Comparison of ENCODE assay signal across 10 cellular contexts in the genomic region with DNA sequence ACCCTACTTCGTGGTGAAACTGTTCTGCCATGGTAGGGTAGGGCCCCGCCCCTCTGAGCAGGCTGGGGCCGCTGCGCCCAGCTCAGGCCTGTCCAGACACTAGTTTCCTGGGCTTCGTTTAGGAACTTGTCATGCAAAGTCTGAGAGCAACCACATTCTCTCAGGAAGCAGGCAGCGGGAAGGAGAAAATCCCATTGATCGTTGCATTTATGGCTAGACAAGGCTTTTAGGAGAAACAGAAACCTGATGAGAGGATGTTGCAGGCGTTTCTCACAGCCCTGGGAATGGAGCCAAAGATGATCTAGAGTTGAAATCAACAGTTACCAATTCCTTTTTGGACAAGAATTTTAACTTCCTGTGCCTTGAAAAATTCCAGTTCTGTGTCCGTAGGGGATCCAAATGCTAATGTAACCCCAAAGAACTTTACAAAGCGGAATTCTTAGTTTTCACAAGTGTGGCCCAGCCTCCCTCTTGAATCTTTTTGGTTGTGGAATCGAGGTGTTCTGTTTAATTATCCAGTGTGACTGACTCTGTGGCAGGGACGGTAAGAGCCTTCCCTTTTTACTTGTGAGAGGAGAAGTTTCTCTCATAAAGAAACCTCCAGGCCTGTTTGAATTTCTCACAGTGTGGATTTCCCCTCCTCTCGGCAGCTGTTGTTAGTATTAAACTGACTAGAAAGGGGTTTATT. TPM values are rescaled to one million over a fixed set of nuclear protein-coding genes. Genes with fewer than 3 reads are reported as not detected.
A peak's percentile ranks its signal among the peaks of the same experiment; 100 is the strongest.
DNase-seq lines count a peak whose midpoint lies in the region; ATAC-seq and TF ChIP-seq lines count a peak whose summit lies in the region.
"Had no signal": no experiment of that assay in that cellular context is flagged by ENCODE, and none has a peak within 500 bp of the region (broad histone marks: within the 10 kb centered on the region; RNA-seq: fewer than 3 reads in every experiment).

No MANE protein-coding gene starts in this region.

- H3K36me3 Mint-ChIP-seq in endodermal cell (ENCODE audit: low read depth) (no peaks in the 10 kb centered on the region), neural progenitor cell (no peaks in the 10 kb centered on the region)
- no peaks in the 10 kb centered on the region for H3K36me3 Mint-ChIP-seq in CD8-positive, alpha-beta memory T cell

- H3K27ac ChIP-seq in endodermal cell (ENCODE audit: low read depth, low read length) (peak overlapping the region; percentile 61), neural progenitor cell (no peak overlapping the region)
- no peak overlapping the region for H3K27ac ChIP-seq in CD8-positive, alpha-beta memory T cell (ENCODE audit: low read depth, low read length)

- H3K79me2 ChIP-seq in neural progenitor cell (ENCODE audit: low read depth): no peaks in the 10 kb centered on the region

- ATAC-seq in HG03575 (IDR thresholded peaks at IDR 0.05; ENCODE audit: extremely low read depth, insufficient number of reproducible peaks, low FRiP score, unreplicated experiment): peak; percentile 46
- ATAC-seq: body of pancreas had no signal

- no peaks in the 10 kb centered on the region for H4K20me1 ChIP-seq in neural progenitor cell (ENCODE audit: low read depth)

- H3K9me3 Mint-ChIP-seq in endodermal cell: no peaks in the 10 kb centered on the region
- no peaks in the 10 kb centered on the region for H3K9me3 Mint-ChIP-seq in neural progenitor cell
- no peaks in the 10 kb centered on the region for H3K9me3 Mint-ChIP-seq in CD8-positive, alpha-beta memory T cell

- H3K27me3 Mint-ChIP-seq in endodermal cell (ENCODE audit: insufficient read depth): no peaks in the 10 kb centered on the region
- H3K27me3 Mint-ChIP-seq in neural progenitor cell (ENCODE audit: insufficient read depth, low read depth): peaks cover 2% of the 10 kb centered on the region
- peaks cover 1 to 4% of the 10 kb centered on the region in 2 donors for H3K27me3 Mint-ChIP-seq in CD8-positive, alpha-beta memory T cell

- POLR2A ChIA-PET in CD8-positive, alpha-beta memory T cell (lab: Charles Lee): no interaction called here

- H3K9ac ChIP-seq in endodermal cell (ENCODE audit: extremely low read depth, low read length, poor library complexity, severe bottlenecking) (no peak overlapping the region), neural progenitor cell (peak overlapping the region; percentile 2)

- no peaks in the 10 kb centered on the region for H3K27me3 ChIP-seq in endodermal cell (ENCODE audit: control insufficient read depth, insufficient read depth, low read length, poor library complexity, severe bottlenecking)
- no peaks in the 10 kb centered on the region for H3K27me3 ChIP-seq in neural progenitor cell
- H3K27me3 ChIP-seq in CD8-positive, alpha-beta memory T cell (ENCODE audit: insufficient read depth, low read length, poor library complexity, severe bottlenecking): no peaks in the 10 kb centered on the region
- H3K27me3 ChIP-seq: body of pancreas had no signal

- no peaks in the 10 kb centered on the region for H3F3A ChIP-seq in neural progenitor cell (ENCODE audit: low read depth)

- H3K4me3 Mint-ChIP-seq in endodermal cell: no peak overlapping the region
- H3K4me3 Mint-ChIP-seq in neural progenitor cell: no peak overlapping the region
- no peak overlapping the region for H3K4me3 Mint-ChIP-seq in CD8-positive, alpha-beta memory T cell

- H2AFZ ChIP-seq in neural progenitor cell (replicated peaks): peak overlapping the region; percentile 95

- TF ChIP-seq CTCF in GM20000 (IDR thresholded peaks at IDR 0.05; ENCODE audit: extremely low read depth, missing control alignments) (no peak), endodermal cell (conservative IDR thresholded peaks at IDR 0.05) (no peak), neural progenitor cell (IDR thresholded peaks at IDR 0.05) (no peak)

- no peaks in the 10 kb centered on the region for H3K36me3 ChIP-seq in endodermal cell (ENCODE audit: control insufficient read depth, insufficient read depth, low read length)
- H3K36me3 ChIP-seq in neural progenitor cell: no peaks in the 10 kb centered on the region
- H3K36me3 ChIP-seq in CD8-positive, alpha-beta memory T cell (ENCODE audit: insufficient read depth, low read length): no peaks in the 10 kb centered on the region

- WGBS in endodermal cell (ENCODE audit: insufficient coverage in 1 of 2, insufficient read length in 1 of 2), 2 experiments: 75 to 80% methylated on average over 10 to 13 of the region's 13 CpGs

- H3K4me3 ChIP-seq in endodermal cell (ENCODE audit: low read length): no peak overlapping the region
- no peak overlapping the region for H3K4me3 ChIP-seq in neural progenitor cell
- no peak overlapping the region for H3K4me3 ChIP-seq in CD8-positive, alpha-beta memory T cell (ENCODE audit: low read length)
- H3K4me3 ChIP-seq: body of pancreas had no signal

- CTCF ChIA-PET in CD8-positive, alpha-beta memory T cell (lab: Charles Lee): no interaction called here

- H3K27ac Mint-ChIP-seq in endodermal cell: peak overlapping the region; percentile 13
- H3K27ac Mint-ChIP-seq in neural progenitor cell: peak overlapping the region; percentile 87
- H3K27ac Mint-ChIP-seq in CD8-positive, alpha-beta memory T cell: no peak overlapping the region

- peak; percentile 29 for DNase-seq in Ammon's horn (ENCODE audit: low spot score)
- DNase-seq in GM20000 (ENCODE audit: low spot score): peak; percentile 63
- DNase-seq in endodermal cell: peak; percentile 56
- DNase-seq in neural progenitor cell (ENCODE audit: low spot score): peak; percentile 36
- no peak for DNase-seq in NCI-H524 treated with DMSO at 0.1 percent for 48 hours (lab: John Stamatoyannopoulos, UW)
- no peak for DNase-seq in DMS79 treated with DMSO at 0.1 percent for 48 hours (lab: John Stamatoyannopoulos, UW)
- DNase-seq in CD8-positive, alpha-beta memory T cell: no peak

- H3K4me1 Mint-ChIP-seq in endodermal cell (peaks cover 41% of the 10 kb centered on the region), neural progenitor cell (peaks cover 17% of the 10 kb centered on the region)
- no peaks in the 10 kb centered on the region for H3K4me1 Mint-ChIP-seq in CD8-positive, alpha-beta memory T cell

- H3K9me3 ChIP-seq in endodermal cell (ENCODE audit: control insufficient read depth, low read length) (no peaks in the 10 kb centered on the region), neural progenitor cell (ENCODE audit: low read depth) (no peaks in the 10 kb centered on the region)
- H3K9me3 ChIP-seq in CD8-positive, alpha-beta memory T cell (ENCODE audit: low read length): no peaks in the 10 kb centered on the region
- H3K9me3 ChIP-seq: body of pancreas had no signal

- H3K4me1 ChIP-seq in endodermal cell (ENCODE audit: control insufficient read depth, insufficient read depth, low read length) (peaks cover 4% of the 10 kb centered on the region), neural progenitor cell (peaks cover 10% of the 10 kb centered on the region)
- H3K4me1 ChIP-seq in CD8-positive, alpha-beta memory T cell (ENCODE audit: insufficient read depth, low read length): no peaks in the 10 kb centered on the region

- H3K4me2 ChIP-seq in neural progenitor cell: peak overlapping the region; percentile 12

RNA-seq across cellular contexts. Expression of a gene that starts 4.5 kb away (rescaled TPM):
- total RNA-seq in endodermal cell: not detected
- not detected for polyA plus RNA-seq in endodermal cell (2013, experiment 1 of 2)
- polyA plus RNA-seq in endodermal cell (2013, experiment 2 of 2): not detected
- total RNA-seq in neural progenitor cell (ENCODE audit: low replicate concordance): not detected in 2 replicates
- total RNA-seq in CD8-positive, alpha-beta memory T cell: 1 to 10 TPM; 1.5 to 1.8 TPM
- not detected for polyA plus RNA-seq in CD8-positive, alpha-beta memory T cell
- total RNA-seq: temporal lobe had no signal

RNA-seq across cellular contexts. Expression of a gene that starts 11.5 kb away (rescaled TPM):
- total RNA-seq in endodermal cell: not detected
- not detected for polyA plus RNA-seq in endodermal cell (2013, experiment 1 of 2)
- polyA plus RNA-seq in endodermal cell (2013, experiment 2 of 2): not detected
- total RNA-seq in neural progenitor cell (ENCODE audit: low replicate concordance): not detected in 2 replicates
- 1 to 10 TPM; 1.6 to 1.9 TPM for total RNA-seq in CD8-positive, alpha-beta memory T cell
- polyA plus RNA-seq in CD8-positive, alpha-beta memory T cell: not detected
- total RNA-seq: body of pancreas, temporal lobe had no signal

RNA-seq across cellular contexts. Expression of a gene that starts 21.1 kb away (rescaled TPM):
- total RNA-seq in endodermal cell: 10 to 100 TPM; 38.1 to 47.4 TPM
- 34.6 TPM for polyA plus RNA-seq in endodermal cell (2013, experiment 1 of 2)
- polyA plus RNA-seq in endodermal cell (2013, experiment 2 of 2): 30.3 TPM
- 41.8 and 79.5 TPM in 2 replicates for total RNA-seq in neural progenitor cell (ENCODE audit: low replicate concordance)
- total RNA-seq in CD8-positive, alpha-beta memory T cell: 10 to 100 TPM; 72.7 to 80.6 TPM
- 88.7 TPM for polyA plus RNA-seq in CD8-positive, alpha-beta memory T cell

RNA-seq across cellular contexts. Expression of a gene that starts 24.0 kb away (rescaled TPM):
- total RNA-seq in endodermal cell: not detected
- polyA plus RNA-seq in endodermal cell (2013, experiment 1 of 2): not detected
- polyA plus RNA-seq in endodermal cell (2013, experiment 2 of 2): not detected
- total RNA-seq in neural progenitor cell (ENCODE audit: low replicate concordance): not detected in 2 replicates
- total RNA-seq in CD8-positive, alpha-beta memory T cell: under 1 TPM in 1 of 2 experiments, not detected in 1; 0.18 TPM
- polyA plus RNA-seq in CD8-positive, alpha-beta memory T cell: not detected
- total RNA-seq: temporal lobe had no signal

Comparison
In these comparisons a context has a peak if more than half of its experiments do, and no peak if none do; other contexts are left out.
1. DNase-seq: peak in Ammon's horn (single experiment), GM20000 (single experiment), endodermal cell (single experiment) and neural progenitor cell (single experiment); none in NCI-H524 treated with DMSO at 0.1 percent for 48 hours (single experiment), DMS79 treated with DMSO at 0.1 percent for 48 hours (single experiment) and CD8-positive, alpha-beta memory T cell (0 of 5).
2. H3K27ac Mint-ChIP-seq: peak in endodermal cell (single experiment) and neural progenitor cell (single experiment); none in CD8-positive, alpha-beta memory T cell (0 of 8).